ENCODE assay signal across 1 cellular context in genomic region chr21:26865857-26866256, GRCh38.
TF ChIP-seq lines count a peak whose summit lies in the region.

No MANE protein-coding gene starts in this region.

TF ChIP-seq in GM23338, 12 proteins besides CTCF, POLR2A, EP300 and RAD21 (continued from another document):
- TF ChIP-seq, protein P1, sequence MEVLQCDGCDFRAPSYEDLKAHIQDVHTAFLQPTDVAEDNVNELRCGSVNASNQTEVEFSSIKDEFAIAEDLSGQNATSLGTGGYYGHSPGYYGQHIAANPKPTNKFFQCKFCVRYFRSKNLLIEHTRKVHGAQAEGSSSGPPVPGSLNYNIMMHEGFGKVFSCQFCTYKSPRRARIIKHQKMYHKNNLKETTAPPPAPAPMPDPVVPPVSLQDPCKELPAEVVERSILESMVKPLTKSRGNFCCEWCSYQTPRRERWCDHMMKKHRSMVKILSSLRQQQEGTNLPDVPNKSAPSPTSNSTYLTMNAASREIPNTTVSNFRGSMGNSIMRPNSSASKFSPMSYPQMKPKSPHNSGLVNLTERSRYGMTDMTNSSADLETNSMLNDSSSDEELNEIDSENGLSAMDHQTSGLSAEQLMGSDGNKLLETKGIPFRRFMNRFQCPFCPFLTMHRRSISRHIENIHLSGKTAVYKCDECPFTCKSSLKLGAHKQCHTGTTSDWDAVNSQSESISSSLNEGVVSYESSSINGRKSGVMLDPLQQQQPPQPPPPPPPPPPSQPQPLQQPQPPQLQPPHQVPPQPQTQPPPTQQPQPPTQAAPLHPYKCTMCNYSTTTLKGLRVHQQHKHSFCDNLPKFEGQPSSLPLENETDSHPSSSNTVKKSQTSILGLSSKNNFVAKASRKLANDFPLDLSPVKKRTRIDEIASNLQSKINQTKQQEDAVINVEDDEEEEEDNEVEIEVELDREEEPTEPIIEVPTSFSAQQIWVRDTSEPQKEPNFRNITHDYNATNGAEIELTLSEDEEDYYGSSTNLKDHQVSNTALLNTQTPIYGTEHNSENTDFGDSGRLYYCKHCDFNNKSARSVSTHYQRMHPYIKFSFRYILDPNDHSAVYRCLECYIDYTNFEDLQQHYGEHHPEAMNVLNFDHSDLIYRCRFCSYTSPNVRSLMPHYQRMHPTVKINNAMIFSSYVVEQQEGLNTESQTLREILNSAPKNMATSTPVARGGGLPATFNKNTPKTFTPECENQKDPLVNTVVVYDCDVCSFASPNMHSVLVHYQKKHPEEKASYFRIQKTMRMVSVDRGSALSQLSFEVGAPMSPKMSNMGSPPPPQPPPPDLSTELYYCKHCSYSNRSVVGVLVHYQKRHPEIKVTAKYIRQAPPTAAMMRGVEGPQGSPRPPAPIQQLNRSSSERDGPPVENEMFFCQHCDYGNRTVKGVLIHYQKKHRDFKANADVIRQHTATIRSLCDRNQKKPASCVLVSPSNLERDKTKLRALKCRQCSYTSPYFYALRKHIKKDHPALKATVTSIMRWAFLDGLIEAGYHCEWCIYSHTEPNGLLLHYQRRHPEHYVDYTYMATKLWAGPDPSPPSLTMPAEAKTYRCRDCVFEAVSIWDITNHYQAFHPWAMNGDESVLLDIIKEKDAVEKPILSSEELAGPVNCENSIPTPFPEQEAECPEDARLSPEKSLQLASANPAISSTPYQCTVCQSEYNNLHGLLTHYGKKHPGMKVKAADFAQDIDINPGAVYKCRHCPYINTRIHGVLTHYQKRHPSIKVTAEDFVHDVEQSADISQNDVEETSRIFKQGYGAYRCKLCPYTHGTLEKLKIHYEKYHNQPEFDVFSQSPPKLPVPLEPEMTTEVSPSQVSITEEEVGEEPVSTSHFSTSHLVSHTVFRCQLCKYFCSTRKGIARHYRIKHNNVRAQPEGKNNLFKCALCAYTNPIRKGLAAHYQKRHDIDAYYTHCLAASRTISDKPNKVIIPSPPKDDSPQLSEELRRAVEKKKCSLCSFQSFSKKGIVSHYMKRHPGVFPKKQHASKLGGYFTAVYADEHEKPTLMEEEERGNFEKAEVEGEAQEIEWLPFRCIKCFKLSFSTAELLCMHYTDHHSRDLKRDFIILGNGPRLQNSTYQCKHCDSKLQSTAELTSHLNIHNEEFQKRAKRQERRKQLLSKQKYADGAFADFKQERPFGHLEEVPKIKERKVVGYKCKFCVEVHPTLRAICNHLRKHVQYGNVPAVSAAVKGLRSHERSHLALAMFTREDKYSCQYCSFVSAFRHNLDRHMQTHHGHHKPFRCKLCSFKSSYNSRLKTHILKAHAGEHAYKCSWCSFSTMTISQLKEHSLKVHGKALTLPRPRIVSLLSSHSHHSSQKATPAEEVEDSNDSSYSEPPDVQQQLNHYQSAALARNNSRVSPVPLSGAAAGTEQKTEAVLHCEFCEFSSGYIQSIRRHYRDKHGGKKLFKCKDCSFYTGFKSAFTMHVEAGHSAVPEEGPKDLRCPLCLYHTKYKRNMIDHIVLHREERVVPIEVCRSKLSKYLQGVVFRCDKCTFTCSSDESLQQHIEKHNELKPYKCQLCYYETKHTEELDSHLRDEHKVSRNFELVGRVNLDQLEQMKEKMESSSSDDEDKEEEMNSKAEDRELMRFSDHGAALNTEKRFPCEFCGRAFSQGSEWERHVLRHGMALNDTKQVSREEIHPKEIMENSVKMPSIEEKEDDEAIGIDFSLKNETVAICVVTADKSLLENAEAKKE (CRISPR knock-in tag; IDR thresholded peaks at IDR 0.05), result no peak
- TF ChIP-seq STAT1 (IDR thresholded peaks at IDR 0.05; ENCODE audit: unreplicated experiment), result no peak
- TF ChIP-seq NANOG (IDR thresholded peaks at IDR 0.05; ENCODE audit: borderline replicate concordance), result no peak
- TF ChIP-seq, protein P2, sequence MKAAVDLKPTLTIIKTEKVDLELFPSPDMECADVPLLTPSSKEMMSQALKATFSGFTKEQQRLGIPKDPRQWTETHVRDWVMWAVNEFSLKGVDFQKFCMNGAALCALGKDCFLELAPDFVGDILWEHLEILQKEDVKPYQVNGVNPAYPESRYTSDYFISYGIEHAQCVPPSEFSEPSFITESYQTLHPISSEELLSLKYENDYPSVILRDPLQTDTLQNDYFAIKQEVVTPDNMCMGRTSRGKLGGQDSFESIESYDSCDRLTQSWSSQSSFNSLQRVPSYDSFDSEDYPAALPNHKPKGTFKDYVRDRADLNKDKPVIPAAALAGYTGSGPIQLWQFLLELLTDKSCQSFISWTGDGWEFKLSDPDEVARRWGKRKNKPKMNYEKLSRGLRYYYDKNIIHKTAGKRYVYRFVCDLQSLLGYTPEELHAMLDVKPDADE (IDR thresholded peaks at IDR 0.05), result no peak
- no peak for TF ChIP-seq POLR2AphosphoS5 (IDR thresholded peaks at IDR 0.05; ENCODE audit: low read depth)
- no peak for TF ChIP-seq ZNF331 (CRISPR knock-in tag; IDR thresholded peaks at IDR 0.05; ENCODE audit: low read depth)
- TF ChIP-seq REST (IDR thresholded peaks at IDR 0.05; ENCODE audit: unreplicated experiment), result no peak
